In genomic region chr19:9934132-9934950, GRCh38 we compare ENCODE assay signal across 8 cellular contexts. TPM values are rescaled to one million over a fixed set of nuclear protein-coding genes. Genes with fewer than 3 reads are reported as not detected.
DNase-seq lines count a peak whose midpoint lies in the region; ATAC-seq and TF ChIP-seq lines count a peak whose summit lies in the region.

No MANE protein-coding gene starts in this region.

- ATAC-seq in left cardiac atrium (peak; percentile 83 to 88), GM21786 (IDR thresholded peaks at IDR 0.05; ENCODE audit: unreplicated experiment) (no peak)

- peaks cover 9% of the 10 kb centered on the region for H3K4me1 ChIP-seq in HUES48 (ENCODE audit: control insufficient read depth, insufficient read depth, low read length)
- no peaks in the 10 kb centered on the region for H3K4me1 ChIP-seq in prostate gland (replicated peaks)
- H3K4me1 ChIP-seq in vagina: peaks cover 27% of the 10 kb centered on the region

- DNase-seq in DMS79 treated with DMSO at 0.1 percent for 48 hours (lab: John Stamatoyannopoulos, UW) (peak; percentile 76), T follicular helper cell (ENCODE audit: low read depth) (peak; percentile 75), left cardiac atrium (peak; percentile 74), prostate gland (ENCODE audit: low spot score) (peak; percentile 52), vagina (ENCODE audit: extremely low spot score in 2 of 2) (peak in 1 of 2 donors; percentile 88)
- DNase-seq in activated naive CD8-positive, alpha-beta T cell treated with anti-CD3 and anti-CD28 coated beads, Interleukin-2, amount 50 U/mL, for 16 hours (ENCODE audit: low read depth, low spot score): peak; percentile 74

- H3K9ac ChIP-seq in HUES48 (ENCODE audit: low read depth, low read length): no peak overlapping the region

- H3K36me3 ChIP-seq in HUES48 (ENCODE audit: control insufficient read depth, insufficient read depth, low read length) (0 out of 2 replicates have a peak, but pooled peaks cover 3% of the 10 kb centered on the region), prostate gland (no peaks in the 10 kb centered on the region), vagina (no peaks in the 10 kb centered on the region)

- 12% methylated on average over 23 of the region's 23 CpGs for WGBS in prostate gland

- no peak for TF ChIP-seq POLR2A in prostate gland (IDR thresholded peaks at IDR 0.05)
- TF ChIP-seq POLR2A in vagina (IDR thresholded peaks at IDR 0.05): no peak

- peak overlapping the region; percentile 96 for H3K4me3 ChIP-seq in HUES48 (ENCODE audit: low read depth, low read length)
- no peak overlapping the region for H3K4me3 ChIP-seq in prostate gland
- peak overlapping the region in 1 of 2 donors; percentile 60 for H3K4me3 ChIP-seq in vagina

- H3K9me3 ChIP-seq in HUES48 (ENCODE audit: control insufficient read depth, insufficient read depth, low read length): no peaks in the 10 kb centered on the region
- H3K9me3 ChIP-seq in prostate gland: no peaks in the 10 kb centered on the region
- no peaks in the 10 kb centered on the region for H3K9me3 ChIP-seq in vagina

- intact Hi-C loops in left cardiac atrium (cut with DNase I): loop anchor here (5.0 kb wide), 3 partner anchors 93 to 453 kb away; partner anchors contain the start of gene MRPL4 (in 1 of the 2)
- intact Hi-C loops in prostate gland (cut with DNase I): loop anchor here (10.0 kb wide), 1 partner anchor 320 kb away; the partner anchor contains the start of gene MRPL4
- intact Hi-C loops in vagina (cut with DNase I): loop anchor here (5.0 to 10.0 kb wide), 2 partner anchors 60 to 93 kb away; no protein-coding TSS in a partner anchor

- no peak overlapping the region for H3K27ac ChIP-seq in HUES48 (ENCODE audit: low read depth, low read length)
- H3K27ac ChIP-seq in prostate gland: peak overlapping the region in 1 of 2 donors; percentile 20
- peak overlapping the region; percentile 83 for H3K27ac ChIP-seq in vagina

- H3K27me3 ChIP-seq in HUES48 (ENCODE audit: control insufficient read depth, insufficient read depth, low read length) (no peaks in the 10 kb centered on the region), prostate gland (replicated peaks; ENCODE audit: insufficient read depth) (no peaks in the 10 kb centered on the region), vagina (no peaks in the 10 kb centered on the region)

- peak; percentile 65 to 90 (median 77) for TF ChIP-seq CTCF in prostate gland (IDR thresholded peaks at IDR 0.05)
- peak; percentile 74 to 92 (median 91) for TF ChIP-seq CTCF in vagina (IDR thresholded peaks at IDR 0.05)

RNA-seq across cellular contexts. Expression of gene OLFM2, which starts 2.0 kb away (rescaled TPM):
- total RNA-seq in left cardiac atrium: 10 to 100 TPM in 1 of 2 donors, 1 to 10 TPM in 1; 9.0 to 10.8 TPM
- total RNA-seq in prostate gland: 10 to 100 TPM; 10.6 to 19.5 TPM
- total RNA-seq in vagina: 13.8 TPM
